ENCODE assay signal across 1 cellular context in the genomic region with DNA sequence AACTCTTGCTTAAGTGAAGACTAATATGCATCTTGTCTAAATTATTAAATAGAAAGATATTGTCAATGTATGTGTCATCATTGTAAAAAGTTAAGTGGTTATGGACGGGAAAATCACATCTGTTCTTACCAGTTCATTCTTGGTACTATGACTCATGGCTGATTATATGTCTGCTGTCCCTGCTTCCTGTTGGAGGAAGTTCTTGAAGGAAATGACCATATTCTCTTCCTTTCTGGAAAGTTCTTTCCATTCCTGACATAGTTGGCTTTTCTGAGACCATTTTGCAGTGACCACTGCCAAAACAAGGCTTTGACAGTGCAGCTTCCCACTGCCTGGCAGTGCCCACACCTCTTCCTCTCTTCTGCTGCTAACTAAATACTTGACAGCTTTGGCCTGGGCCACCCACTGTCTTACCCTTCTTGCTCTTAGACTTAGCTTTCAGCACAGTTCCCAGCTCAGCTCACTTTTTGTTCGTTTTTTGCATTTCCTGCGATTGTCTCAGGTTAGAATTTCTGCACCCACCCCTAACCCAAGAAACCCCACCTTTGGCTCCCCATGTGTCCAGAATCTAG.
TF ChIP-seq lines count a peak whose summit lies in the region.

No MANE protein-coding gene starts in this region.

TF ChIP-seq in HepG2, 621 proteins besides CTCF, POLR2A, EP300 and RAD21 (continued from another document):
- TF ChIP-seq RBM39 (IDR thresholded peaks at IDR 0.05; ENCODE audit: low read depth, low read length, poor library complexity, severe bottlenecking) (no peak), RFX1 (IDR thresholded peaks at IDR 0.05) (no peak)
